Comparison of ENCODE assay signal across 20 cellular contexts in genomic region chr2:217907266-217907665, GRCh38.
DNase-seq lines count a peak whose midpoint lies in the region; ATAC-seq, FAIRE-seq and TF ChIP-seq lines count a peak whose summit lies in the region.
"Had no signal": no experiment of that assay in that cellular context is flagged by ENCODE, and none has a peak within 500 bp of the region (broad histone marks: within the 10 kb centered on the region; RNA-seq: fewer than 3 reads in every experiment).

No MANE protein-coding gene starts in this region.

- H3K4me1 ChIP-seq in astrocyte (ENCODE audit: insufficient read depth, low read length) (peaks cover 45% of the 10 kb centered on the region), gastroesophageal sphincter (peaks cover 60 to 100% (median 100%) of the 10 kb centered on the region in 3 donors), sigmoid colon (peaks cover 0 to 100% (median 100%) of the 10 kb centered on the region in 4 donors), transverse colon (peaks cover 57 to 98% (median 85%) of the 10 kb centered on the region in 4 donors)

- CTCF ChIA-PET in activated CD4-positive, alpha-beta memory T cell treated with anti-CD3 and anti-CD28 coated beads, Interleukin-2, amount 10 ng/mL, durations not matched to agents 7 days and 5 days (lab: Charles Lee) = no interaction called here

- POLR2A ChIA-PET in activated CD4-positive, alpha-beta memory T cell treated with anti-CD3 and anti-CD28 coated beads, Interleukin-2, amount 10 ng/mL, durations not matched to agents 7 days and 5 days (lab: Charles Lee) = no interaction called here

- H3K36me3 Mint-ChIP-seq in astrocyte (ENCODE audit: low read depth, unreplicated experiment) = peaks cover 39% of the 10 kb centered on the region
- H3K36me3 Mint-ChIP-seq in activated CD4-positive, alpha-beta memory T cell treated with anti-CD3 and anti-CD28 coated beads, Interleukin-2, amount 10 ng/mL, durations not matched to agents 7 days and 5 days (ENCODE audit: low read depth) = no peaks in the 10 kb centered on the region
- H3K36me3 Mint-ChIP-seq: activated naive CD4-positive, alpha-beta T cell treated with anti-CD3 and anti-CD28 coated beads, Interleukin-2, amount 50 U/mL, for 24 hours had no signal

- no peaks in the 10 kb centered on the region for H3K9me3 Mint-ChIP-seq in astrocyte (ENCODE audit: unreplicated experiment)
- no peaks in the 10 kb centered on the region for H3K9me3 Mint-ChIP-seq in activated CD4-positive, alpha-beta memory T cell treated with anti-CD3 and anti-CD28 coated beads, Interleukin-2, amount 10 ng/mL, durations not matched to agents 7 days and 5 days
- H3K9me3 Mint-ChIP-seq: activated naive CD4-positive, alpha-beta T cell treated with anti-CD3 and anti-CD28 coated beads, Interleukin-2, amount 50 U/mL, for 24 hours; activated T-cell treated with anti-CD3 and anti-CD28 coated beads, Interleukin-2, amount 50 U/mL, for 72 hours had no signal

- intact Hi-C loops in sigmoid colon (cut with DNase I) (no loop called here), transverse colon (cut with DNase I; ENCODE audit: low total_unique reads) (no loop called here)

- H3K9ac ChIP-seq in astrocyte (ENCODE audit: low read length) = no peak overlapping the region

- no peak for TF ChIP-seq POLR2A in gastroesophageal sphincter (IDR thresholded peaks at IDR 0.05)
- TF ChIP-seq POLR2A in sigmoid colon (IDR thresholded peaks at IDR 0.05) = no peak
- no peak for TF ChIP-seq POLR2A in transverse colon (IDR thresholded peaks at IDR 0.05)

- H3K27ac ChIP-seq in astrocyte (ENCODE audit: low read depth, low read length) (no peak overlapping the region), gastroesophageal sphincter (peak overlapping the region; percentile 97 to 99 (median 97)), sigmoid colon (peak overlapping the region; percentile 94 to 98 (median 98)), transverse colon (peak overlapping the region; percentile 85 to 95 (median 89))
- H3K27ac ChIP-seq: brain microvascular endothelial cell had no signal

- FAIRE-seq in astrocyte (lab: Jason Lieb, UNC) = no peak
- FAIRE-seq: HTR-8/SVneo had no signal

- TF ChIP-seq CTCF in astrocyte (IDR thresholded peaks at IDR 0.05; ENCODE audit: insufficient read depth, low read depth, low read length) (no peak), gastroesophageal sphincter (IDR thresholded peaks at IDR 0.05) (no peak), sigmoid colon (IDR thresholded peaks at IDR 0.05) (no peak), transverse colon (IDR thresholded peaks at IDR 0.05) (no peak)

- H3K79me2 ChIP-seq in astrocyte (ENCODE audit: insufficient read depth, low read length) = peaks cover 75% of the 10 kb centered on the region

- no peak overlapping the region for H3K4me3 Mint-ChIP-seq in astrocyte (ENCODE audit: unreplicated experiment)
- no peak overlapping the region for H3K4me3 Mint-ChIP-seq in activated CD4-positive, alpha-beta memory T cell treated with anti-CD3 and anti-CD28 coated beads, Interleukin-2, amount 10 ng/mL, durations not matched to agents 7 days and 5 days
- H3K4me3 Mint-ChIP-seq: activated naive CD4-positive, alpha-beta T cell treated with anti-CD3 and anti-CD28 coated beads, Interleukin-2, amount 50 U/mL, for 24 hours; activated T-cell treated with anti-CD3 and anti-CD28 coated beads, Interleukin-2, amount 50 U/mL, for 72 hours had no signal

- DNase-seq in astrocyte (ENCODE audit: low read depth) (no peak), sigmoid colon (no peak), transverse colon (no peak), HuH-7.5 (ENCODE audit: low spot score) (no peak)
- DNase-seq in activated CD4-positive, alpha-beta memory T cell treated with anti-CD3 and anti-CD28 coated beads, Interleukin-2, amount 10 ng/mL, durations not matched to agents 7 days and 5 days = no peak
- DNase-seq: activated T-cell treated with anti-CD3 and anti-CD28 coated beads, Interleukin-2, amount 50 U/mL, for 72 hours; brain microvascular endothelial cell; dermis blood vessel endothelial cell; DMS79 treated with DMSO at 0.1 percent for 48 hours; Kasumi-1; left colon; NCI-H1105 treated with DMSO at 0.1 percent for 48 hours; RPMI8226; stimulated activated CD4-positive, alpha-beta T cell treated with anti-CD3 and anti-CD28 coated beads, Interleukin-2, amount 100 ng/mL, for 48 hours; T1000 had no signal

- H3K27me3 ChIP-seq in astrocyte (ENCODE audit: insufficient read depth, low read length) (no peaks in the 10 kb centered on the region), gastroesophageal sphincter (no peaks in the 10 kb centered on the region), sigmoid colon (no peaks in the 10 kb centered on the region), transverse colon (no peaks in the 10 kb centered on the region)
- H3K27me3 ChIP-seq: brain microvascular endothelial cell had no signal

- ATAC-seq in gastroesophageal sphincter (no peak), GM21526 (IDR thresholded peaks at IDR 0.05; ENCODE audit: low FRiP score, unreplicated experiment) (no peak)
- ATAC-seq: activated T-cell treated with anti-CD3 and anti-CD28 coated beads, Interleukin-2, amount 50 U/mL, for 72 hours; left colon; sciatic nerve had no signal

- no peaks in the 10 kb centered on the region for H3K27me3 Mint-ChIP-seq in astrocyte (ENCODE audit: low read depth, unreplicated experiment)
- H3K27me3 Mint-ChIP-seq in activated CD4-positive, alpha-beta memory T cell treated with anti-CD3 and anti-CD28 coated beads, Interleukin-2, amount 10 ng/mL, durations not matched to agents 7 days and 5 days = peaks cover 26% of the 10 kb centered on the region

- H3K4me3 ChIP-seq in astrocyte (ENCODE audit: insufficient read depth, low read depth, low read length) = no peak overlapping the region
- no peak overlapping the region for H3K4me3 ChIP-seq in gastroesophageal sphincter
- no peak overlapping the region for H3K4me3 ChIP-seq in sigmoid colon
- H3K4me3 ChIP-seq in transverse colon = no peak overlapping the region

- in situ Hi-C loops in transverse colon (cut with MboI; ENCODE audit: low pct_ligation_motif_present in 1 of 4, low pct_unique_long_range_greater_than_20kb in 1 of 4, low sequenced_read_pairs in 3 of 4) = loop anchor here in 1 of 4 donors (10.0 kb wide), 1 partner anchor 78 kb away; no protein-coding TSS in a partner anchor

- H4K20me1 ChIP-seq in astrocyte (ENCODE audit: insufficient read depth, low read length) = peaks cover 89% of the 10 kb centered on the region

- H3K36me3 ChIP-seq in astrocyte (ENCODE audit: insufficient read depth, low read length) (peaks cover 10% of the 10 kb centered on the region), gastroesophageal sphincter (peaks cover 0 to 18% of the 10 kb centered on the region in 2 donors), sigmoid colon (peaks cover 0 to 20% (median 12%) of the 10 kb centered on the region in 4 donors), transverse colon (no peaks in the 10 kb centered on the region)
- H3K36me3 ChIP-seq: brain microvascular endothelial cell had no signal

- peak overlapping the region; percentile 12 for H3K27ac Mint-ChIP-seq in astrocyte (ENCODE audit: unreplicated experiment)
- H3K27ac Mint-ChIP-seq in activated CD4-positive, alpha-beta memory T cell treated with anti-CD3 and anti-CD28 coated beads, Interleukin-2, amount 10 ng/mL, durations not matched to agents 7 days and 5 days = no peak overlapping the region
- H3K27ac Mint-ChIP-seq: activated naive CD4-positive, alpha-beta T cell treated with anti-CD3 and anti-CD28 coated beads, Interleukin-2, amount 50 U/mL, for 24 hours; activated T-cell treated with anti-CD3 and anti-CD28 coated beads, Interleukin-2, amount 50 U/mL, for 72 hours had no signal

- TF ChIP-seq EP300 in gastroesophageal sphincter (IDR thresholded peaks at IDR 0.05) (no peak), sigmoid colon (IDR thresholded peaks at IDR 0.05) (no peak), transverse colon (IDR thresholded peaks at IDR 0.05; ENCODE audit: low read depth) (no peak)

- H3K4me1 Mint-ChIP-seq in astrocyte (ENCODE audit: low read depth, unreplicated experiment) = peaks cover 56% of the 10 kb centered on the region
- peaks cover 12% of the 10 kb centered on the region for H3K4me1 Mint-ChIP-seq in activated CD4-positive, alpha-beta memory T cell treated with anti-CD3 and anti-CD28 coated beads, Interleukin-2, amount 10 ng/mL, durations not matched to agents 7 days and 5 days
- H3K4me1 Mint-ChIP-seq: activated naive CD4-positive, alpha-beta T cell treated with anti-CD3 and anti-CD28 coated beads, Interleukin-2, amount 50 U/mL, for 24 hours had no signal

- H3K9me3 ChIP-seq in astrocyte (ENCODE audit: insufficient read depth, low read depth, low read length) (no peaks in the 10 kb centered on the region), gastroesophageal sphincter (no peaks in the 10 kb centered on the region), sigmoid colon (no peaks in the 10 kb centered on the region), transverse colon (no peaks in the 10 kb centered on the region)

- H2AFZ ChIP-seq in astrocyte (ENCODE audit: low read depth, low read length) = no peak overlapping the region

- WGBS in gastroesophageal sphincter (ENCODE audit: low coverage in 1 of 2), 2 donors = 83% methylated on average over 1 of the region's 3 CpGs; no CpG with 5 or more reads in 1 of the 2 donors
- WGBS in sigmoid colon, 2 donors = 94 to 98% methylated on average over 3 of the region's 3 CpGs
- WGBS in transverse colon (ENCODE audit: low coverage in 1 of 2), 2 donors = 96 to 100% methylated on average over 3 of the region's 3 CpGs

- no peak overlapping the region for H3K4me2 ChIP-seq in astrocyte (ENCODE audit: low read length)
